Comparison of ENCODE assay signal across 11 cellular contexts in the genomic region with DNA sequence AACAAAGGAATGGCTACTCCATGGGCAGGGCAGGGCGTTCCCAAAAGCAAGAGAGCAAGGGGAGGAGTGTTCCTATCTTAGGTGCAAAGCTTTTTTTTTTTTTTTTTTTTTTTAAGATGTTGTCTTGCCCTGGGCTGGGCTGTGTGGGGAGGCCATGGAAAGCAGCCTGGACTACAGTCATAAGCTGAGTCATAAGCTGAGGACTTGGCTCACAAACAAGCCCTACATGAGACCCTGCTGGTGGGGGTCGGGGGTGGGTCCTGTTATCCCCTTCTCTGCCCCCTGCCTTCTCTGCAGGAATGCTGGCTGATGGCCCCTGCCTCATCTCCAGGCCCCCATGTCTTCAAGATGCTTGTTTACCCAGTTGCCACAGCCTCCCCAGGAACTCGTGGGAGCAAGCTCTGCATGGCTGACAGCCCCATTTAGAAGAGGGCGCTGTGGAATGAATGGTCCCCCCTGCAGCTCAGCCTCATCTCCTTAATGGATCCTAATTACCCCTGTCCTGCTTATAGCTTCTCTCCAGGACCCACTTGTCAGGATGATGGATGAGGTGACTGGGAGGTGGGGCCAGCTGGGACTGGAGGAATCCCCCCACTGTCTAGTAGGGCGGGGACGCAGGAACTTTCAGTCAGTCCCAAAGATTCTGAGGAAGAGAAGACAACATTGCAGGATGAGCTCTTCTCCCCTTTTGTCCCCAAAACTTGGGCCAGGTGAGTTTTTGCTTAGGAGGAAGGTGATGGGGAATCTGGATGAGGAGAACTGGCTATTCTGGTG.
DNase-seq lines count a peak whose midpoint lies in the region; ATAC-seq and TF ChIP-seq lines count a peak whose summit lies in the region.
"Had no signal": no experiment of that assay in that cellular context is flagged by ENCODE, and none has a peak within 500 bp of the region (broad histone marks: within the 10 kb centered on the region; RNA-seq: fewer than 3 reads in every experiment).

No MANE protein-coding gene starts in this region.

- intact Hi-C loops in left ventricle myocardium superior (cut with micrococcal nuclease): no loop called here

- H3K27ac ChIP-seq in SJSA1 (peak overlapping the region; percentile 81), foreskin keratinocyte (no peak overlapping the region)
- H3K27ac ChIP-seq: 22Rv1 had no signal

- ATAC-seq in foreskin keratinocyte: peak; percentile 33
- ATAC-seq in left ventricle myocardium superior: no peak
- ATAC-seq: activated naive CD8-positive, alpha-beta T cell treated with anti-CD3 and anti-CD28 coated beads, Interleukin-2, amount 50 U/mL, for 24 hours had no signal

- H3K4me1 ChIP-seq in SJSA1 (replicated peaks) (peaks cover 53% of the 10 kb centered on the region), foreskin keratinocyte (peaks cover 17% of the 10 kb centered on the region)

- H3K4me3 ChIP-seq in SJSA1: no peak overlapping the region

- H3K9me3 ChIP-seq in SJSA1 (replicated peaks): no peaks in the 10 kb centered on the region

- DNase-seq in NCI-H1417 (lab: John Stamatoyannopoulos, UW): peak; percentile 44 to 88 (median 57)
- no peak for DNase-seq in NCI-H1417 treated with DMSO at 0.1 percent for 48 hours (lab: John Stamatoyannopoulos, UW)
- DNase-seq in SJSA1 (ENCODE audit: low read depth in 1 of 2, low spot score in 2 of 2): peak; percentile 77 to 80
- DNase-seq in foreskin keratinocyte: peak in 1 of 2 donors; percentile 52
- DNase-seq in stromal cell of bone marrow (ENCODE audit: low read depth): peak; percentile 69
- DNase-seq in NCI-H2107 (lab: John Stamatoyannopoulos, UW): no peak
- no peak for DNase-seq in NCI-H774 (lab: John Stamatoyannopoulos, UW)
- DNase-seq in left ventricle myocardium superior: no peak
- DNase-seq: activated naive CD8-positive, alpha-beta T cell treated with anti-CD3 and anti-CD28 coated beads, Interleukin-2, amount 50 U/mL, for 24 hours; substantia nigra had no signal

- no peak for TF ChIP-seq CTCF in foreskin keratinocyte (conservative IDR thresholded peaks at IDR 0.05)

- no peaks in the 10 kb centered on the region for H3K36me3 ChIP-seq in SJSA1

- H3K27me3 ChIP-seq in SJSA1 (replicated peaks) (no peaks in the 10 kb centered on the region), foreskin keratinocyte (no peaks in the 10 kb centered on the region)

Comparison
In these comparisons a context has a peak if more than half of its experiments do, and no peak if none do; other contexts are left out.
1. DNase-seq: peak in NCI-H1417 (3 of 3), SJSA1 (2 of 2) and stromal cell of bone marrow (single experiment); none in NCI-H1417 treated with DMSO at 0.1 percent for 48 hours (single experiment), NCI-H2107 (single experiment), NCI-H774 (single experiment) and left ventricle myocardium superior (single experiment).